In genomic region chr6:28266962-28267694, GRCh38 we compare ENCODE assay signal across 1 cellular context.
TF ChIP-seq lines count a peak whose summit lies in the region.

Gene ZSCAN26 (plus strand): TSS chr6:28267143. CDS start chr6:28271920, 4,777 bp downstream.

TF ChIP-seq in HepG2, 621 proteins besides CTCF, POLR2A, EP300 and RAD21 (continued from another document and continues in another):
- TF ChIP-seq BCLAF1 (IDR thresholded peaks at IDR 0.05): no peak
- no peak for TF ChIP-seq SOX6 (IDR thresholded peaks at IDR 0.05)
- TF ChIP-seq SOX6 (CRISPR knock-in tag; IDR thresholded peaks at IDR 0.05): peak; percentile 66; the same call in 1 of the 2 replicates
- peak; percentile 96 for TF ChIP-seq AKNA (CRISPR knock-in tag; IDR thresholded peaks at IDR 0.05; ENCODE audit: borderline replicate concordance)
- TF ChIP-seq TCF7L2 (IDR thresholded peaks at IDR 0.05; ENCODE audit: low read depth, low read length): no peak
- peak; percentile 79; the same call in 1 of the 2 replicates for TF ChIP-seq BRCA1 (CRISPR knock-in tag; IDR thresholded peaks at IDR 0.05)
- TF ChIP-seq ZNF33B (CRISPR knock-in tag; IDR thresholded peaks at IDR 0.05): peak; percentile 94; the same call in 1 of the 2 replicates
- TF ChIP-seq ARNT (IDR thresholded peaks at IDR 0.05): no peak
- no peak for TF ChIP-seq ZNF496 (CRISPR knock-in tag; IDR thresholded peaks at IDR 0.05; ENCODE audit: insufficient replicate concordance)
- peak; percentile 74 for TF ChIP-seq YY1 (IDR thresholded peaks at IDR 0.05; ENCODE audit: insufficient read depth, insufficient replicate concordance, low read depth, low read length)
- TF ChIP-seq SRF (IDR thresholded peaks at IDR 0.05; ENCODE audit: low read depth, low read length): no peak
- TF ChIP-seq MTERF4 (CRISPR knock-in tag; IDR thresholded peaks at IDR 0.05): no peak
- peak; percentile 52; the same call in 1 of the 2 replicates for TF ChIP-seq RBAK (CRISPR knock-in tag; IDR thresholded peaks at IDR 0.05)
- peak; percentile 76; the same call in 1 of the 2 replicates for TF ChIP-seq ZNF704 (CRISPR knock-in tag; IDR thresholded peaks at IDR 0.05; ENCODE audit: borderline replicate concordance)
- TF ChIP-seq DMTF1 (CRISPR knock-in tag; IDR thresholded peaks at IDR 0.05): no peak
- TF ChIP-seq ZFP37 (CRISPR knock-in tag; IDR thresholded peaks at IDR 0.05; ENCODE audit: borderline replicate concordance): peak; percentile 86; the same call in 1 of the 2 replicates
- TF ChIP-seq ZNF577 (CRISPR knock-in tag; IDR thresholded peaks at IDR 0.05; ENCODE audit: borderline replicate concordance, low read depth): no peak
- TF ChIP-seq ZNF414 (CRISPR knock-in tag; IDR thresholded peaks at IDR 0.05): peak; percentile 34; the same call in 1 of the 2 replicates
- TF ChIP-seq REXO4 (CRISPR knock-in tag; IDR thresholded peaks at IDR 0.05; ENCODE audit: borderline replicate concordance): no peak
- peak; percentile 83 for TF ChIP-seq ZNF331 (CRISPR knock-in tag; IDR thresholded peaks at IDR 0.05)
- TF ChIP-seq CHD4 (IDR thresholded peaks at IDR 0.05; ENCODE audit: borderline replicate concordance, low read length): no peak
- no peak for TF ChIP-seq U2AF2 (IDR thresholded peaks at IDR 0.05; ENCODE audit: low read depth, low read length)
- peak; percentile 74; the same call in 1 of the 2 replicates for TF ChIP-seq SP4 (CRISPR knock-in tag; IDR thresholded peaks at IDR 0.05)
- TF ChIP-seq ELF3 (CRISPR knock-in tag; IDR thresholded peaks at IDR 0.05): peak; percentile 74
- no peak; the same call in 1 of the 2 replicates for TF ChIP-seq SP140L (CRISPR knock-in tag; IDR thresholded peaks at IDR 0.05; ENCODE audit: borderline replicate concordance)
- no peak for TF ChIP-seq ZNF552 (CRISPR knock-in tag; IDR thresholded peaks at IDR 0.05; ENCODE audit: borderline replicate concordance)
- peak; percentile 67 for TF ChIP-seq MYPOP (CRISPR knock-in tag; IDR thresholded peaks at IDR 0.05)
- no peak for TF ChIP-seq HOXA7 (CRISPR knock-in tag; IDR thresholded peaks at IDR 0.05)
- no peak for TF ChIP-seq CENPBD1 (CRISPR knock-in tag; IDR thresholded peaks at IDR 0.05; ENCODE audit: borderline replicate concordance, low read depth)
- 0 out of 2 replicates have a peak, but pooled peaks have one; percentile 55 for TF ChIP-seq TOPORS (CRISPR knock-in tag; IDR thresholded peaks at IDR 0.05)
- TF ChIP-seq HNRNPUL1 (IDR thresholded peaks at IDR 0.05; ENCODE audit: low read depth, low read length): no peak
- TF ChIP-seq GABPB1 (CRISPR knock-in tag; IDR thresholded peaks at IDR 0.05): peak; percentile 91
- TF ChIP-seq HOXD1 (CRISPR knock-in tag; IDR thresholded peaks at IDR 0.05): peak; percentile 80; the same call in 1 of the 2 replicates
- no peak for TF ChIP-seq ZNF713 (CRISPR knock-in tag; IDR thresholded peaks at IDR 0.05)
- TF ChIP-seq ZFP1 (CRISPR knock-in tag; IDR thresholded peaks at IDR 0.05): no peak
- TF ChIP-seq MYNN (CRISPR knock-in tag; IDR thresholded peaks at IDR 0.05; ENCODE audit: low read depth): 0 out of 2 replicates have a peak, but pooled peaks have one; percentile 44
- peak; percentile 94 for TF ChIP-seq IRF2 (CRISPR knock-in tag; IDR thresholded peaks at IDR 0.05)
- TF ChIP-seq ARNTL (CRISPR knock-in tag; IDR thresholded peaks at IDR 0.05): peak; percentile 83
- peak; percentile 71; the same call in 1 of the 2 replicates for TF ChIP-seq ZBTB43 (CRISPR knock-in tag; conservative IDR thresholded peaks at IDR 0.05)
- peak; percentile 97 for TF ChIP-seq ZNF232 (CRISPR knock-in tag; IDR thresholded peaks at IDR 0.05; ENCODE audit: borderline replicate concordance)
- 0 out of 2 replicates have a peak, but pooled peaks have one; percentile 44 for TF ChIP-seq ZMYM2 (CRISPR knock-in tag; IDR thresholded peaks at IDR 0.05)
- TF ChIP-seq ZNF614 (CRISPR knock-in tag; IDR thresholded peaks at IDR 0.05; ENCODE audit: borderline replicate concordance): peak; percentile 89
- TF ChIP-seq PLRG1 (conservative IDR thresholded peaks at IDR 0.05): no peak
- TF ChIP-seq FOSL1 (CRISPR knock-in tag; IDR thresholded peaks at IDR 0.05; ENCODE audit: borderline replicate concordance): no peak
- TF ChIP-seq SP5 (CRISPR knock-in tag; IDR thresholded peaks at IDR 0.05; ENCODE audit: borderline replicate concordance, low read depth): peak; percentile 69
